ENCODE assay signal across 8 cellular contexts in the genomic region with DNA sequence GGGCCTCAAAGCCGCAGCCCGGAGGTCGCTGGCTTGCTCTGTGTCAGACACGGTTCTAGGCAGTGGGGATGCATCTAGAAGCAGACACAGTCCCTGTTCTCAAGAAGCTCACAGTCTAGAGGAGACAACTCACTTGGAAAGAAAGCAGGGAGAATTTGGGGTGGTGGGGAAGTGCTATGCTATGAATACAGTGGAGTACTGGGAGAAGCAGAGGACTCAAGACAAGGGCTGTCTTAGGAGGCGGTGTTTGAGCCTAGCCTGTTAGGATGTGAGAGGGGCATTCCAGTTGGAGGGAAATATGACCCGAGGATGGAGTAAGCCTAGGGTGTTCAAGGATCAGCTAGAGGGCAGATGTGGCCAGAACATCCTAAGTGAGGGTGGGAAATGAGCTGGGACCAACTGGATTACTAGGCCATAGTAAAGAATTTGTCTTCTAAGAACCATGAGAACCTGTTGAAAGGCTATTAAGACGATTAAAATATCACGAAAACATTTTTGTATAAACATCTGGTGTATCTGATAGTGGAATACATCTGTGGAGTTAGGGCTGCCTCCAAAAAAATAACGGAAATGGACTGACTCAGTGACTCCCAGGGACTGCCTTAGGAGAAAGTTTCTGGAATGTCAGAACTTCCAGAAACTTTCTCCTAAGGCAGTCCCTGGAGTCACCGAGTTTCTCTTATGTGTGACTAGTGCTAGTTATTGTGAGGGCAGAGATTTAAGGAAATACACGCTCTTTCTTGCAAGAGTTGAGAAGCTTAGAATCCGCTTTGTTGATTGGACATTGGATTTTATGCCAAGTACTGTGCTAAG. TPM values are rescaled to one million over a fixed set of nuclear protein-coding genes. Genes with fewer than 3 reads are reported as not detected.
DNase-seq lines count a peak whose midpoint lies in the region; ATAC-seq lines count a peak whose summit lies in the region.

No MANE protein-coding gene starts in this region.

- no peak for DNase-seq in CD8-positive, alpha-beta memory T cell
- no peak for DNase-seq in SK-N-MC (ENCODE audit: low read depth, low spot score)
- DNase-seq in epithelial cell of prostate (ENCODE audit: low read depth, low spot score): no peak
- no peak for DNase-seq in NCI-H1048 (lab: John Stamatoyannopoulos, UW)

- peaks cover 0 to 39% (median 10%) of the 10 kb centered on the region in 3 donors for H3K36me3 Mint-ChIP-seq in CD8-positive, alpha-beta memory T cell

- ATAC-seq in GM19328 (IDR thresholded peaks at IDR 0.05; ENCODE audit: unreplicated experiment) (peak; percentile 14), HG03460 (IDR thresholded peaks at IDR 0.05; ENCODE audit: unreplicated experiment) (peak; percentile 41), HG02623 (IDR thresholded peaks at IDR 0.05; ENCODE audit: unreplicated experiment) (no peak)

- H3K4me1 Mint-ChIP-seq in CD8-positive, alpha-beta memory T cell: peaks cover 52 to 75% (median 62%) of the 10 kb centered on the region in 3 donors

- no peaks in the 10 kb centered on the region for H3K27me3 ChIP-seq in CD8-positive, alpha-beta memory T cell (ENCODE audit: insufficient read depth, low read length, poor library complexity, severe bottlenecking)
- no peaks in the 10 kb centered on the region for H3K27me3 ChIP-seq in mucosa of rectum (ENCODE audit: control insufficient read depth in 2 of 2, insufficient read depth in 2 of 2, low read length in 2 of 2)

- peak overlapping the region; percentile 70 for H3K4me3 ChIP-seq in CD8-positive, alpha-beta memory T cell (ENCODE audit: low read length)
- H3K4me3 ChIP-seq in SK-N-MC: peak overlapping the region; percentile 87
- H3K4me3 ChIP-seq in mucosa of rectum (ENCODE audit: low read length in 2 of 2): peak overlapping the region; percentile 92 to 93

- no peaks in the 10 kb centered on the region for H3K9me3 ChIP-seq in CD8-positive, alpha-beta memory T cell (ENCODE audit: low read length)
- no peaks in the 10 kb centered on the region for H3K9me3 ChIP-seq in SK-N-MC (ENCODE audit: low read depth, low read length)
- no peaks in the 10 kb centered on the region for H3K9me3 ChIP-seq in mucosa of rectum (ENCODE audit: control insufficient read depth in 2 of 2, low read length in 2 of 2)

- peaks cover 0 to 6% of the 10 kb centered on the region in 2 donors for H3K27me3 Mint-ChIP-seq in CD8-positive, alpha-beta memory T cell

- H3K9ac ChIP-seq in SK-N-MC (ENCODE audit: insufficient read length): peak overlapping the region; percentile 91
- peak overlapping the region; percentile 95 to 97 for H3K9ac ChIP-seq in mucosa of rectum (ENCODE audit: low read depth in 1 of 2, low read length in 2 of 2)

- H3K9me3 Mint-ChIP-seq in CD8-positive, alpha-beta memory T cell: no peaks in the 10 kb centered on the region

- H3K4me1 ChIP-seq in CD8-positive, alpha-beta memory T cell (ENCODE audit: insufficient read depth, low read length): peaks cover 27% of the 10 kb centered on the region
- peaks cover 8 to 19% of the 10 kb centered on the region in 2 donors for H3K4me1 ChIP-seq in mucosa of rectum (ENCODE audit: control insufficient read depth in 2 of 2, insufficient read depth in 2 of 2, low read length in 2 of 2)

- peak overlapping the region; percentile 89 for H3K27ac ChIP-seq in CD8-positive, alpha-beta memory T cell (ENCODE audit: low read depth, low read length)
- H3K27ac ChIP-seq in SK-N-MC (peak overlapping the region; percentile 87), epithelial cell of prostate (peak overlapping the region; percentile 92), mucosa of rectum (ENCODE audit: low read depth in 2 of 2, low read length in 2 of 2) (peak overlapping the region; percentile 95)

- CTCF ChIA-PET in CD8-positive, alpha-beta memory T cell (lab: Charles Lee): interaction anchor here (1.0 to 1.8 kb wide), 4 partner anchors 16 to 39 kb away, joined by 3 to 6 read pairs (median 4); no protein-coding TSS in a partner anchor

- POLR2A ChIA-PET in CD8-positive, alpha-beta memory T cell (lab: Charles Lee): interaction anchor here (1.0 to 1.5 kb wide), 2 partner anchors 10 to 17 kb away, joined by 3 read pairs; no protein-coding TSS in a partner anchor

- no peaks in the 10 kb centered on the region for H3K36me3 ChIP-seq in CD8-positive, alpha-beta memory T cell (ENCODE audit: insufficient read depth, low read length)
- peaks cover 25% of the 10 kb centered on the region for H3K36me3 ChIP-seq in SK-N-MC (ENCODE audit: insufficient read depth, low read length)
- H3K36me3 ChIP-seq in mucosa of rectum (ENCODE audit: control insufficient read depth in 2 of 2, insufficient read depth in 2 of 2, low read length in 2 of 2): no peaks in the 10 kb centered on the region

- peak overlapping the region; percentile 96 to 99 (median 98) for H3K27ac Mint-ChIP-seq in CD8-positive, alpha-beta memory T cell

- peak overlapping the region; percentile 97 to 100 (median 99) for H3K4me3 Mint-ChIP-seq in CD8-positive, alpha-beta memory T cell

RNA-seq across cellular contexts. Expression of a gene that starts 1.1 kb away (rescaled TPM):
- total RNA-seq in CD8-positive, alpha-beta memory T cell: 100 to 1,000 TPM; 165 to 175 TPM
- polyA plus RNA-seq in CD8-positive, alpha-beta memory T cell: 64.3 TPM
